ENCODE assay signal across 7 cellular contexts in the genomic region with DNA sequence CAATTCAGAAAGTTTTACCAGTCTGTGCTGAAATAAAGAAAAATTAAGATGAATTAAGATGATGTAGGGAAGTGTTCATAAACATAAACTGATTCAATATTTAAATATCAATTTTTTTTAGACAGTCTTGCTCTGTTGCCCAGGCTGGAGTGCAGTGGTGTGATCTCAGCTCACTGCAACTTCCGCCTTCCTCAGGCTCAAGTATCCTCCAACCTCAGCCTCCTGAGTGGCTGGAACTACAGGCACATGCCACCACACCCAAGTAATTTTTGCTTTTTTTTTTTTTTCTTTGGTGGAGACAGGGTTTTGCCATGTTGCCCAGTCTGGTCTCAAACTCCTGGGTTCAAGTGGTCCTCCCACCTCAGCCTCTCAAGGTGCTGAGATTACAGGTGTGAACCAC.
DNase-seq lines count a peak whose midpoint lies in the region; ATAC-seq, FAIRE-seq and TF ChIP-seq lines count a peak whose summit lies in the region.
"Not testable (repeated sequence)": the region's sequence is repeated elsewhere in the genome, so short reads cannot be mapped to it uniquely, and the experiment has no call there.

No MANE protein-coding gene starts in this region.

- H3K9me2 ChIP-seq in PC-3 (replicated peaks; ENCODE audit: low read length); SK-N-SH: not testable (repeated sequence)

- H3K36me3 ChIP-seq in PC-3 (ENCODE audit: low read depth, low read length); SK-N-SH (replicated peaks in 1 of 2; ENCODE audit: control insufficient read depth in 1 of 2, insufficient read depth in 2 of 2, low read length in 1 of 2); osteoblast (ENCODE audit: insufficient read depth, low read length): not testable (repeated sequence)

- POLR2A ChIA-PET in A549 (lab: Yijun Ruan, JAX), result interaction anchor here (0.8 kb wide), 1 partner anchor 9 kb away, joined by 3 read pairs; no protein-coding TSS in a partner anchor
- POLR2A ChIA-PET in PC-3 (lab: Charles Lee; ENCODE audit: unreplicated experiment); SK-N-SH (lab: Yijun Ruan, JAX): not testable (repeated sequence)

- not testable (repeated sequence) for ATAC-seq in A549, PC-3

- 93% methylated on average over 1 of the region's 1 CpG for WGBS in A549 (ENCODE audit: missing lambda C conversion rate)
- 39% methylated on average over 1 of the region's 1 CpG for WGBS in SK-N-SH (ENCODE audit: low lambda C conversion rate)

- intact Hi-C loops in PC-3 (cut with micrococcal nuclease), result loop anchor here (5.0 kb wide), 1 partner anchor 93 kb away; the partner anchor contains the start of gene NPR3

- H3K9ac ChIP-seq in PC-3 (ENCODE audit: low read length) (peak overlapping the region; percentile 24; the same call in 1 of the 2 replicates), SK-N-SH (peak overlapping the region; percentile 77; the same call in 1 of the 2 replicates)

- H3K27ac ChIP-seq in A549 (peak overlapping the region; percentile 77 to 89), PC-3 (ENCODE audit: low read length) (peak overlapping the region; percentile 75), SK-N-SH (ENCODE audit: low read depth in 2 of 2, low read length in 1 of 2) (peak overlapping the region in 1 of 2 experiments; percentile 98; a peak in 2 of 4 replicates), osteoblast (ENCODE audit: low read depth, low read length) (peak overlapping the region; percentile 99)

- not testable (repeated sequence) for TF ChIP-seq CTCF in A549 (IDR thresholded peaks at IDR 0.05); PC-3 (conservative IDR thresholded peaks at IDR 0.05; ENCODE audit: low read depth, low read length); SK-N-SH (IDR thresholded peaks at IDR 0.05); chondrocyte (IDR thresholded peaks at IDR 0.05); fibroblast of the aortic adventitia (IDR thresholded peaks at IDR 0.05; ENCODE audit: insufficient read depth, low read length); osteoblast (IDR thresholded peaks at IDR 0.05; ENCODE audit: extremely low read depth, low read depth, low read length)

- TF ChIP-seq POLR2A in A549 (IDR thresholded peaks at IDR 0.05; ENCODE audit: low read length), result not testable (repeated sequence)

- peaks cover 13% of the 10 kb centered on the region for H3K9me3 Mint-ChIP-seq in chondrocyte (ENCODE audit: low read depth)

- H3K4me1 Mint-ChIP-seq in chondrocyte (ENCODE audit: low read depth), result peaks cover 50% of the 10 kb centered on the region

- H3K4me2 ChIP-seq in A549 (peak overlapping the region; percentile 68), PC-3 (ENCODE audit: low read length) (peak overlapping the region; percentile 81), osteoblast (ENCODE audit: insufficient read depth, low read length) (peak overlapping the region; percentile 61)
- H3K4me2 ChIP-seq in SK-N-SH, result not testable (repeated sequence)

- H3K4me3 ChIP-seq in A549; PC-3 (ENCODE audit: low read length); SK-N-SH (ENCODE audit: low read depth in 2 of 2, low read length in 1 of 2); fibroblast of the aortic adventitia (ENCODE audit: low read depth, low read length); osteoblast (ENCODE audit: insufficient read depth, low read length): not testable (repeated sequence)

- not testable (repeated sequence) for FAIRE-seq in A549 (lab: Jason Lieb, UNC)

- H3K79me2 ChIP-seq in PC-3 (ENCODE audit: low read length); SK-N-SH (ENCODE audit: insufficient read depth); osteoblast (ENCODE audit: insufficient read depth, low read length): not testable (repeated sequence)

- TF ChIP-seq EP300 in A549 (IDR thresholded peaks at IDR 0.05); SK-N-SH (IDR thresholded peaks at IDR 0.05; ENCODE audit: borderline replicate concordance in 1 of 2, low read depth in 1 of 2, low read length in 1 of 2): not testable (repeated sequence)

- not testable (repeated sequence) for TF ChIP-seq RAD21 in A549 (conservative IDR thresholded peaks at IDR 0.05 in 1 of 2, IDR thresholded peaks at IDR 0.05 in 1 of 2); SK-N-SH (IDR thresholded peaks at IDR 0.05; ENCODE audit: low read length)

- not testable (repeated sequence) for H3K27me3 ChIP-seq in PC-3 (ENCODE audit: low read length); SK-N-SH (ENCODE audit: insufficient read depth); osteoblast (ENCODE audit: insufficient read depth, low read length)

- H3F3A ChIP-seq in PC-3 (ENCODE audit: low read length, unreplicated experiment), result not testable (repeated sequence)
- peaks cover 46% of the 10 kb centered on the region for H3F3A ChIP-seq in SK-N-SH (replicated peaks; ENCODE audit: insufficient read depth)

- peaks cover 17% of the 10 kb centered on the region for H3K4me1 ChIP-seq in A549
- H3K4me1 ChIP-seq in PC-3 (ENCODE audit: insufficient read depth, low read length), result peaks cover 16% of the 10 kb centered on the region
- H3K4me1 ChIP-seq in SK-N-SH (ENCODE audit: control insufficient read depth in 1 of 2, insufficient read depth in 2 of 2, low read depth in 1 of 2, low read length in 1 of 2), result not testable (repeated sequence)
- H3K4me1 ChIP-seq in osteoblast (ENCODE audit: insufficient read depth, low read length), result peaks cover 34% of the 10 kb centered on the region

- peak overlapping the region; percentile 62 for H3K27ac Mint-ChIP-seq in chondrocyte (ENCODE audit: unreplicated experiment)

- not testable (repeated sequence) for DNase-seq in A549 (ENCODE audit: low read depth in 1 of 2, low spot score in 1 of 2); PC-3; SK-N-SH; chondrocyte (ENCODE audit: low spot score); osteoblast (ENCODE audit: insufficient read length, low spot score, missing footprints)
- DNase-seq in ELR (ENCODE audit: low read depth) (peak; percentile 44), fibroblast of the aortic adventitia (ENCODE audit: low read depth) (peak; percentile 12)

- not testable (repeated sequence) for H2AFZ ChIP-seq in PC-3 (ENCODE audit: low read length); SK-N-SH (ENCODE audit: low read depth); osteoblast (ENCODE audit: low read length)

- not testable (repeated sequence) for H3K27me3 Mint-ChIP-seq in chondrocyte (ENCODE audit: low read depth)

- not testable (repeated sequence) for H4K20me1 ChIP-seq in PC-3 (ENCODE audit: low read length); SK-N-SH (ENCODE audit: insufficient read depth); osteoblast (ENCODE audit: insufficient read depth, low read length)

- CTCF ChIA-PET in A549 (lab: Yijun Ruan, JAX), result interaction anchor here (1.3 to 1.7 kb wide), 2 partner anchors 47 to 375 kb away, joined by 3 to 5 read pairs; no protein-coding TSS in a partner anchor
- CTCF ChIA-PET in PC-3 (lab: Charles Lee), result interaction anchor here (1.0 kb wide), 1 partner anchor 57 kb away, joined by 3 read pairs; no protein-coding TSS in a partner anchor
- CTCF ChIA-PET in SK-N-SH (lab: Yijun Ruan, JAX), result not testable (repeated sequence)

- H3K9me3 ChIP-seq in A549, result peaks cover 13% of the 10 kb centered on the region; the same call in 1 of the 3 replicates
- not testable (repeated sequence) for H3K9me3 ChIP-seq in PC-3 (ENCODE audit: low read length); SK-N-SH; osteoblast (ENCODE audit: low read depth, low read length)

- not testable (repeated sequence) for BruUV-seq in PC-3 (replicated peaks; lab: Mats Ljungman, UMichigan)

- not testable (repeated sequence) for H3K36me3 Mint-ChIP-seq in chondrocyte (ENCODE audit: low read depth)

- not testable (repeated sequence) for H3K4me3 Mint-ChIP-seq in chondrocyte (ENCODE audit: unreplicated experiment)
